1 cellular context compared by ENCODE assay signal in genomic region chr12:109720152-109720855, GRCh38.
TF ChIP-seq lines count a peak whose summit lies in the region.

No MANE protein-coding gene starts in this region.

TF ChIP-seq in HepG2, 621 proteins besides CTCF, POLR2A, EP300 and RAD21 (continued from another document):
- TF ChIP-seq REST (IDR thresholded peaks at IDR 0.05; ENCODE audit: borderline replicate concordance in 1 of 2, low read depth in 1 of 2, low read length in 2 of 2): no peak
- no peak for TF ChIP-seq AGO1 (IDR thresholded peaks at IDR 0.05; ENCODE audit: low read depth, low read length, poor library complexity, severe bottlenecking)
- no peak for TF ChIP-seq FOSL2 (CRISPR knock-in tag; IDR thresholded peaks at IDR 0.05)
- TF ChIP-seq FLYWCH1 (CRISPR knock-in tag; IDR thresholded peaks at IDR 0.05): no peak
- TF ChIP-seq ATRX (CRISPR knock-in tag; IDR thresholded peaks at IDR 0.05; ENCODE audit: borderline replicate concordance): no peak
- no peak for TF ChIP-seq GMEB2 (CRISPR knock-in tag; IDR thresholded peaks at IDR 0.05; ENCODE audit: low read depth)
- no peak for TF ChIP-seq ZFYVE20 (CRISPR knock-in tag; IDR thresholded peaks at IDR 0.05; ENCODE audit: borderline replicate concordance, low read depth)
- no peak for TF ChIP-seq ARID3A (IDR thresholded peaks at IDR 0.05; ENCODE audit: low read depth, low read length)
- no peak for TF ChIP-seq MEF2D (CRISPR knock-in tag; IDR thresholded peaks at IDR 0.05)
